ENCODE assay signal across 8 cellular contexts in the genomic region with DNA sequence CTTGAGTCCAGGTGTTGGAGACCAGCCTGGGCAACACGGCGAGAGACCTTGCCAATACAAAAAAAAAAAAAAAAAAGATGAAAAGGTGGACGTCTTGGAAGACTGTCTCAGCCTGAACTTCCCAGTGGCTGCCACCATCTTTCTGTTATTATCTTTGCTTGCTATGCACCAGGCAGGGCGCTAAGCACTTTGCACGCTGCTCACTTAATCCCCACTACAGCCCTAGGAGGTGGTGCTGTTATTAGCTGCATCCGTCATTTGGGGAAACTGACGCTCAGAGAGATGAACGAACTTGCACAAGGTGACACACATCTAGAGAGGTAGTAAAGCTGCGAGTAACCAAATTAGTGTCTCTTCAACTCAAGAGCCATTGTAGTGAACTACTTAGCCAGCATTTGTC. TPM values are rescaled to one million over a fixed set of nuclear protein-coding genes. Genes with fewer than 3 reads are reported as not detected.
DNase-seq lines count a peak whose midpoint lies in the region; ATAC-seq and TF ChIP-seq lines count a peak whose summit lies in the region.

No MANE protein-coding gene starts in this region.

- TF ChIP-seq CTCF in AG09309 (IDR thresholded peaks at IDR 0.05; ENCODE audit: control insufficient read depth, insufficient read depth, low read depth, low read length, missing control alignments), result no peak
- TF ChIP-seq CTCF in neural cell (IDR thresholded peaks at IDR 0.05; ENCODE audit: poor library complexity, severe bottlenecking), result no peak
- no peak for TF ChIP-seq CTCF in foreskin keratinocyte (conservative IDR thresholded peaks at IDR 0.05)

- no peaks in the 10 kb centered on the region for H3K79me2 ChIP-seq in neural cell (replicated peaks; ENCODE audit: insufficient read depth, low read length)

- H3K4me1 ChIP-seq in foreskin keratinocyte, result no peaks in the 10 kb centered on the region

- H3K36me3 Mint-ChIP-seq in central memory CD8-positive, alpha-beta T cell (ENCODE audit: insufficient read depth), result peaks cover 8% of the 10 kb centered on the region

- no peak for ATAC-seq in central memory CD8-positive, alpha-beta T cell (replicated peaks; ENCODE audit: extremely low read depth, poor library complexity, severe bottlenecking)
- ATAC-seq in HG03442 (IDR thresholded peaks at IDR 0.05; ENCODE audit: unreplicated experiment), result no peak
- no peak for ATAC-seq in foreskin keratinocyte

- TF ChIP-seq RAD21 in neural cell (conservative IDR thresholded peaks at IDR 0.05), result no peak

- no peaks in the 10 kb centered on the region for H3K9me3 ChIP-seq in neural cell (ENCODE audit: low read length)

- no peaks in the 10 kb centered on the region for H4K20me1 ChIP-seq in neural cell (ENCODE audit: insufficient read depth)

- H2AFZ ChIP-seq in neural cell (ENCODE audit: low read depth, low read length), result no peak overlapping the region

- no peak for TF ChIP-seq EP300 in neural cell (conservative IDR thresholded peaks at IDR 0.05; ENCODE audit: poor library complexity, severe bottlenecking)

- no peak overlapping the region for H3K4me2 ChIP-seq in neural cell (ENCODE audit: low read length)

- H3K4me1 Mint-ChIP-seq in central memory CD8-positive, alpha-beta T cell, result peaks cover 22% of the 10 kb centered on the region

- no peak overlapping the region for H3K9ac ChIP-seq in neural cell (ENCODE audit: low read length)

- H3K4me3 ChIP-seq in AG09309 (ENCODE audit: control insufficient read depth, low read depth, low read length) (peak overlapping the region; percentile 81), neural cell (ENCODE audit: low read length) (peak overlapping the region; percentile 84)
- peak overlapping the region; percentile 99 for H3K4me3 ChIP-seq in Jurkat, Clone E6-1 (ENCODE audit: low read length)

- H3K9me3 Mint-ChIP-seq in central memory CD8-positive, alpha-beta T cell, result no peaks in the 10 kb centered on the region

- H3K9me2 ChIP-seq in neural cell (ENCODE audit: insufficient read depth, low read length), result no peaks in the 10 kb centered on the region

- H3K27ac Mint-ChIP-seq in central memory CD8-positive, alpha-beta T cell (ENCODE audit: low read depth), result no peak overlapping the region

- H3F3A ChIP-seq in neural cell (ENCODE audit: insufficient read depth, low read length, poor library complexity, severe bottlenecking), result no peaks in the 10 kb centered on the region

- peaks cover 10% of the 10 kb centered on the region for H3K27me3 Mint-ChIP-seq in central memory CD8-positive, alpha-beta T cell

- DNase-seq in AG09309 (ENCODE audit: low read depth), result no peak
- no peak for DNase-seq in Jurkat, Clone E6-1 (ENCODE audit: low read depth, low spot score)
- DNase-seq in central memory CD8-positive, alpha-beta T cell (ENCODE audit: low spot score in 2 of 2), result no peak
- DNase-seq in putamen (ENCODE audit: low spot score), result no peak
- DNase-seq in foreskin keratinocyte, result no peak
- DNase-seq in kidney glomerular epithelial cell (lab: John Stamatoyannopoulos, UW), result no peak

- H3K27ac ChIP-seq in neural cell (ENCODE audit: low read length) (no peak overlapping the region), foreskin keratinocyte (no peak overlapping the region)

- H3K36me3 ChIP-seq in neural cell (ENCODE audit: insufficient read depth, low read length), result no peaks in the 10 kb centered on the region

- H3K27me3 ChIP-seq in neural cell (ENCODE audit: insufficient read depth, low read depth, low read length) (no peaks in the 10 kb centered on the region), foreskin keratinocyte (no peaks in the 10 kb centered on the region)

- H3K4me3 Mint-ChIP-seq in central memory CD8-positive, alpha-beta T cell, result peak overlapping the region; percentile 89

TF ChIP-seq in neural cell, 6 proteins besides CTCF, POLR2A, EP300 and RAD21:
- TF ChIP-seq TAF1 (IDR thresholded peaks at IDR 0.05; ENCODE audit: low read depth) (no peak), POLR2AphosphoS5 (IDR thresholded peaks at IDR 0.05) (no peak), MXI1 (conservative IDR thresholded peaks at IDR 0.05; ENCODE audit: poor library complexity, severe bottlenecking) (no peak), EZH2 (IDR thresholded peaks at IDR 0.05; ENCODE audit: borderline replicate concordance, insufficient read depth, low read length, poor library complexity, severe bottlenecking) (no peak), SMC3 (conservative IDR thresholded peaks at IDR 0.05; ENCODE audit: poor library complexity) (no peak)
- TF ChIP-seq, protein P1, sequence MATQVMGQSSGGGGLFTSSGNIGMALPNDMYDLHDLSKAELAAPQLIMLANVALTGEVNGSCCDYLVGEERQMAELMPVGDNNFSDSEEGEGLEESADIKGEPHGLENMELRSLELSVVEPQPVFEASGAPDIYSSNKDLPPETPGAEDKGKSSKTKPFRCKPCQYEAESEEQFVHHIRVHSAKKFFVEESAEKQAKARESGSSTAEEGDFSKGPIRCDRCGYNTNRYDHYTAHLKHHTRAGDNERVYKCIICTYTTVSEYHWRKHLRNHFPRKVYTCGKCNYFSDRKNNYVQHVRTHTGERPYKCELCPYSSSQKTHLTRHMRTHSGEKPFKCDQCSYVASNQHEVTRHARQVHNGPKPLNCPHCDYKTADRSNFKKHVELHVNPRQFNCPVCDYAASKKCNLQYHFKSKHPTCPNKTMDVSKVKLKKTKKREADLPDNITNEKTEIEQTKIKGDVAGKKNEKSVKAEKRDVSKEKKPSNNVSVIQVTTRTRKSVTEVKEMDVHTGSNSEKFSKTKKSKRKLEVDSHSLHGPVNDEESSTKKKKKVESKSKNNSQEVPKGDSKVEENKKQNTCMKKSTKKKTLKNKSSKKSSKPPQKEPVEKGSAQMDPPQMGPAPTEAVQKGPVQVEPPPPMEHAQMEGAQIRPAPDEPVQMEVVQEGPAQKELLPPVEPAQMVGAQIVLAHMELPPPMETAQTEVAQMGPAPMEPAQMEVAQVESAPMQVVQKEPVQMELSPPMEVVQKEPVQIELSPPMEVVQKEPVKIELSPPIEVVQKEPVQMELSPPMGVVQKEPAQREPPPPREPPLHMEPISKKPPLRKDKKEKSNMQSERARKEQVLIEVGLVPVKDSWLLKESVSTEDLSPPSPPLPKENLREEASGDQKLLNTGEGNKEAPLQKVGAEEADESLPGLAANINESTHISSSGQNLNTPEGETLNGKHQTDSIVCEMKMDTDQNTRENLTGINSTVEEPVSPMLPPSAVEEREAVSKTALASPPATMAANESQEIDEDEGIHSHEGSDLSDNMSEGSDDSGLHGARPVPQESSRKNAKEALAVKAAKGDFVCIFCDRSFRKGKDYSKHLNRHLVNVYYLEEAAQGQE (IDR thresholded peaks at IDR 0.05; ENCODE audit: borderline replicate concordance), result no peak

RNA-seq across cellular contexts. Expression of a gene that starts 0.7 kb away (rescaled TPM):
- polyA plus RNA-seq in Jurkat, Clone E6-1 (2012; ENCODE audit: insufficient read depth, insufficient read length), result 16.6 TPM
- polyA plus RNA-seq in neural cell (1.3 and 2.5 TPM in 2 replicates), foreskin keratinocyte (5.4 and 6.1 TPM in 2 replicates)
- 3.4 and 4.5 TPM in 2 replicates for polyA minus RNA-seq in neural cell
- 7.1 and 7.3 TPM in 2 replicates for total RNA-seq in foreskin keratinocyte
